ENCODE assay signal across 14 cellular contexts in genomic region chr17:14471052-14471451, GRCh38.
A peak's percentile ranks its signal among the peaks of the same experiment; 100 is the strongest.
DNase-seq lines count a peak whose midpoint lies in the region; ATAC-seq, FAIRE-seq and TF ChIP-seq lines count a peak whose summit lies in the region.
"Had no signal": no experiment of that assay in that cellular context is flagged by ENCODE, and none has a peak within 500 bp of the region (broad histone marks: within the 10 kb centered on the region; RNA-seq: fewer than 3 reads in every experiment).

No MANE protein-coding gene starts in this region.

- no peak for FAIRE-seq in GM19239 (lab: Jason Lieb, UNC)

- H3K27ac ChIP-seq in PC-3 (ENCODE audit: low read length) = no peak overlapping the region

- H3K4me3 ChIP-seq in PC-3 (ENCODE audit: low read length) = no peak overlapping the region
- H3K4me3 ChIP-seq in skeletal muscle cell (ENCODE audit: low read depth, low read length) = no peak overlapping the region

- BruUV-seq in PC-3 (replicated peaks; lab: Mats Ljungman, UMichigan) = no TSS peak

- H3K9me2 ChIP-seq in PC-3 (replicated peaks; ENCODE audit: low read length) = no peaks in the 10 kb centered on the region

- H3K9me3 ChIP-seq in PC-3 (ENCODE audit: low read length) = no peaks in the 10 kb centered on the region

- no peaks in the 10 kb centered on the region for H3K27me3 Mint-ChIP-seq in activated T-helper 2 cell treated with anti-CD3 and anti-CD28 coated beads, Interferon-gamma antibody, Interleukin-2, Interleukin-4, amounts not matched to agents 10 μg/mL and 5 μg/mL and 100 μg/mL, durations not matched to agents 14 hours and 24 hours and 36 hours (ENCODE audit: low read depth)
- peaks cover 3% of the 10 kb centered on the region for H3K27me3 Mint-ChIP-seq in activated CD4-positive, alpha-beta T cell treated with anti-CD3 and anti-CD28 coated beads, Interleukin-2, amount 10 ng/mL, durations not matched to agents 24 days and 14 days
- H3K27me3 Mint-ChIP-seq: activated naive CD8-positive, alpha-beta T cell treated with anti-CD3 and anti-CD28 coated beads, Interleukin-2, amount 10 ng/mL, durations not matched to agents 7 days and 5 days; T-helper 17 cell had no signal

- no peaks in the 10 kb centered on the region for H3F3A ChIP-seq in PC-3 (ENCODE audit: low read length, unreplicated experiment)

- no peaks in the 10 kb centered on the region for H3K4me1 Mint-ChIP-seq in activated T-helper 2 cell treated with anti-CD3 and anti-CD28 coated beads, Interferon-gamma antibody, Interleukin-2, Interleukin-4, amounts not matched to agents 10 μg/mL and 5 μg/mL and 100 μg/mL, durations not matched to agents 14 hours and 24 hours and 36 hours (ENCODE audit: low read depth)
- H3K4me1 Mint-ChIP-seq in activated CD4-positive, alpha-beta T cell treated with anti-CD3 and anti-CD28 coated beads, Interleukin-2, amount 10 ng/mL, durations not matched to agents 24 days and 14 days = no peaks in the 10 kb centered on the region
- H3K4me1 Mint-ChIP-seq: activated naive CD8-positive, alpha-beta T cell treated with anti-CD3 and anti-CD28 coated beads, Interleukin-2, amount 10 ng/mL, durations not matched to agents 7 days and 5 days; T-helper 17 cell had no signal

- no peak overlapping the region for H3K27ac Mint-ChIP-seq in activated T-helper 2 cell treated with anti-CD3 and anti-CD28 coated beads, Interferon-gamma antibody, Interleukin-2, Interleukin-4, amounts not matched to agents 10 μg/mL and 5 μg/mL and 100 μg/mL, durations not matched to agents 14 hours and 24 hours and 36 hours
- H3K27ac Mint-ChIP-seq in activated CD4-positive, alpha-beta T cell treated with anti-CD3 and anti-CD28 coated beads, Interleukin-2, amount 10 ng/mL, durations not matched to agents 24 days and 14 days = no peak overlapping the region
- H3K27ac Mint-ChIP-seq: activated naive CD8-positive, alpha-beta T cell treated with anti-CD3 and anti-CD28 coated beads, Interleukin-2, amount 10 ng/mL, durations not matched to agents 7 days and 5 days; T-helper 17 cell had no signal

- peak; percentile 42 for ATAC-seq in PC-3
- ATAC-seq: T-helper 17 cell had no signal

- H3K9ac ChIP-seq in PC-3 (ENCODE audit: low read length) = no peak overlapping the region

- no peaks in the 10 kb centered on the region for H4K20me1 ChIP-seq in PC-3 (ENCODE audit: low read length)

- CTCF ChIA-PET in PC-3 (lab: Charles Lee) = no interaction called here

- POLR2A ChIA-PET in PC-3 (lab: Charles Lee; ENCODE audit: unreplicated experiment) = no interaction called here

- no peaks in the 10 kb centered on the region for H3K36me3 ChIP-seq in PC-3 (ENCODE audit: low read depth, low read length)

- peak overlapping the region; percentile 47 for H3K4me2 ChIP-seq in PC-3 (ENCODE audit: low read length)

- no peaks in the 10 kb centered on the region for H3K27me3 ChIP-seq in PC-3 (ENCODE audit: low read length)

- no peak for TF ChIP-seq CTCF in PC-3 (conservative IDR thresholded peaks at IDR 0.05; ENCODE audit: low read depth, low read length)

- peak overlapping the region; percentile 10 for H2AFZ ChIP-seq in PC-3 (ENCODE audit: low read length)

- intact Hi-C loops in PC-3 (cut with micrococcal nuclease) = no loop called here
- intact Hi-C loops in activated T-helper 2 cell treated with anti-CD3 and anti-CD28 coated beads, Interferon-gamma antibody, Interleukin-2, Interleukin-4, amounts not matched to agents 10 μg/mL and 5 μg/mL and 100 μg/mL, durations not matched to agents 14 hours and 24 hours and 36 hours (cut with micrococcal nuclease) = no loop called here
- intact Hi-C loops in activated CD4-positive, alpha-beta T cell treated with anti-CD3 and anti-CD28 coated beads, Interleukin-2, amount 10 ng/mL, durations not matched to agents 24 days and 14 days (cut with micrococcal nuclease) = no loop called here

- H3K79me2 ChIP-seq in PC-3 (ENCODE audit: low read length) = no peaks in the 10 kb centered on the region

- H3K4me3 Mint-ChIP-seq in activated T-helper 2 cell treated with anti-CD3 and anti-CD28 coated beads, Interferon-gamma antibody, Interleukin-2, Interleukin-4, amounts not matched to agents 10 μg/mL and 5 μg/mL and 100 μg/mL, durations not matched to agents 14 hours and 24 hours and 36 hours (ENCODE audit: low read depth) = no peak overlapping the region
- no peak overlapping the region for H3K4me3 Mint-ChIP-seq in activated CD4-positive, alpha-beta T cell treated with anti-CD3 and anti-CD28 coated beads, Interleukin-2, amount 10 ng/mL, durations not matched to agents 24 days and 14 days
- H3K4me3 Mint-ChIP-seq: activated naive CD8-positive, alpha-beta T cell treated with anti-CD3 and anti-CD28 coated beads, Interleukin-2, amount 10 ng/mL, durations not matched to agents 7 days and 5 days; immature natural killer cell; T-helper 17 cell had no signal

- H3K4me1 ChIP-seq in PC-3 (ENCODE audit: insufficient read depth, low read length) = peaks cover 14% of the 10 kb centered on the region

- no peaks in the 10 kb centered on the region for H3K9me3 Mint-ChIP-seq in activated T-helper 2 cell treated with anti-CD3 and anti-CD28 coated beads, Interferon-gamma antibody, Interleukin-2, Interleukin-4, amounts not matched to agents 10 μg/mL and 5 μg/mL and 100 μg/mL, durations not matched to agents 14 hours and 24 hours and 36 hours
- peaks cover 18% of the 10 kb centered on the region for H3K9me3 Mint-ChIP-seq in activated CD4-positive, alpha-beta T cell treated with anti-CD3 and anti-CD28 coated beads, Interleukin-2, amount 10 ng/mL, durations not matched to agents 24 days and 14 days

- DNase-seq in GM03348 (ENCODE audit: low spot score) = peak; percentile 82
- DNase-seq in PC-3 = peak; percentile 90
- DNase-seq in fibroblast of peridontal ligament (ENCODE audit: extremely low read depth) = peak; percentile 79
- DNase-seq in skeletal muscle cell (ENCODE audit: low read depth) = peak; percentile 51
- DNase-seq in activated T-helper 2 cell treated with anti-CD3 and anti-CD28 coated beads, Interferon-gamma antibody, Interleukin-2, Interleukin-4, amounts not matched to agents 10 μg/mL and 5 μg/mL and 100 μg/mL, durations not matched to agents 14 hours and 24 hours and 36 hours (ENCODE audit: low spot score) = no peak
- DNase-seq in GM19239 (ENCODE audit: insufficient read length, low spot score) = no peak
- DNase-seq in SKM-1 treated with dmso at 0.1 percent for 144 hours (lab: John Stamatoyannopoulos, UW; ENCODE audit: unreplicated experiment) = no peak
- no peak for DNase-seq in activated CD4-positive, alpha-beta T cell treated with anti-CD3 and anti-CD28 coated beads, Interleukin-2, amount 10 ng/mL, durations not matched to agents 24 days and 14 days
- DNase-seq: activated naive CD8-positive, alpha-beta T cell treated with anti-CD3 and anti-CD28 coated beads, Interleukin-2, amount 10 ng/mL, durations not matched to agents 7 days and 5 days; immature natural killer cell; NCI-H524 treated with DMSO at 0.1 percent for 48 hours; stimulated activated CD4-positive, alpha-beta T cell treated with anti-CD3 and anti-CD28 coated beads, Interleukin-4, amount 100 ng/mL, for 24 hours; substantia nigra; T-helper 17 cell had no signal

- no peaks in the 10 kb centered on the region for H3K36me3 Mint-ChIP-seq in activated T-helper 2 cell treated with anti-CD3 and anti-CD28 coated beads, Interferon-gamma antibody, Interleukin-2, Interleukin-4, amounts not matched to agents 10 μg/mL and 5 μg/mL and 100 μg/mL, durations not matched to agents 14 hours and 24 hours and 36 hours (ENCODE audit: low read depth)
- H3K36me3 Mint-ChIP-seq in activated CD4-positive, alpha-beta T cell treated with anti-CD3 and anti-CD28 coated beads, Interleukin-2, amount 10 ng/mL, durations not matched to agents 24 days and 14 days (ENCODE audit: low read depth) = no peaks in the 10 kb centered on the region
- H3K36me3 Mint-ChIP-seq: activated naive CD8-positive, alpha-beta T cell treated with anti-CD3 and anti-CD28 coated beads, Interleukin-2, amount 10 ng/mL, durations not matched to agents 7 days and 5 days had no signal

Comparison
In these comparisons a context has a peak if more than half of its experiments do, and no peak if none do; other contexts are left out.
1. DNase-seq: peak in GM03348 (single experiment), PC-3 (single experiment), fibroblast of peridontal ligament (single experiment) and skeletal muscle cell (single experiment); none in activated T-helper 2 cell treated with anti-CD3 and anti-CD28 coated beads, Interferon-gamma antibody, Interleukin-2, Interleukin-4, amounts not matched to agents 10 μg/mL and 5 μg/mL and 100 μg/mL, durations not matched to agents 14 hours and 24 hours and 36 hours (single experiment), GM19239 (single experiment), SKM-1 treated with dmso at 0.1 percent for 144 hours (single experiment) and activated CD4-positive, alpha-beta T cell treated with anti-CD3 and anti-CD28 coated beads, Interleukin-2, amount 10 ng/mL, durations not matched to agents 24 days and 14 days (single experiment).